25 cellular contexts compared by ENCODE assay signal in genomic region chr15:56454841-56455240, GRCh38. TPM values are rescaled to one million over a fixed set of nuclear protein-coding genes. Genes with fewer than 3 reads are reported as not detected.
"Had no signal": no experiment of that assay in that cellular context is flagged by ENCODE, and none has a peak within 500 bp of the region (broad histone marks: within the 10 kb centered on the region; RNA-seq: fewer than 3 reads in every experiment).

No MANE protein-coding gene starts in this region.

- H3K9me3 ChIP-seq: body of pancreas, left ventricle myocardium inferior, neutrophil, ovary, sigmoid colon, stomach, thyroid gland, upper lobe of left lung, vagina had no signal

- H3K27me3 ChIP-seq: body of pancreas, neutrophil, ovary, sigmoid colon, stomach, thyroid gland, upper lobe of left lung, vagina had no signal

- H3K4me3 ChIP-seq: body of pancreas, left ventricle myocardium inferior, lung, ovary, sigmoid colon, stomach, thyroid gland, upper lobe of left lung, vagina had no signal

- H3K27ac ChIP-seq: body of pancreas, left ventricle myocardium inferior, neutrophil, ovary, sigmoid colon, stomach, thyroid gland, upper lobe of left lung, vagina had no signal

- DNase-seq: activated B cell treated with CpG ODN at 0.5 μM for 24 hours; activated CD4-positive, alpha-beta T cell treated with anti-CD3 and anti-CD28 coated beads for 4 hours; activated CD4-positive, alpha-beta T cell treated with anti-CD3 and anti-CD28 coated beads, Interleukin-2, amount 50 U/mL, for 4 hours; activated naive CD4-positive, alpha-beta T cell treated with Interleukin-2 at 50 U/mL for 16 hours; activated T-cell treated with anti-CD3 and anti-CD28 coated beads for 4 hours; activated T-cell treated with anti-CD3 and anti-CD28 coated beads, Interleukin-2, amount 50 U/mL, for 72 hours; anterior cingulate cortex; body of pancreas; effector CD8-positive, alpha-beta T cell; erythroblast; foreskin fibroblast; left ventricle myocardium inferior; ovary; retina; sigmoid colon; small intestine; stimulated activated CD4-positive, alpha-beta T cell treated with anti-CD3 and anti-CD28 coated beads, Interleukin-2, amount 100 ng/mL, for 24 hours; stimulated activated naive B cell treated with anti-CD40 and anti-IgM and Interleukin-4, amounts not matched to agents 10 μg/mL and 1 μg/mL and 100 μg/mL, for 72 hours; stomach; T-cell; thyroid gland; upper lobe of left lung had no signal

- ATAC-seq: activated T-cell treated with anti-CD3 and anti-CD28 coated beads, Interleukin-2, amount 50 U/mL, for 72 hours; body of pancreas; stimulated activated naive B cell treated with anti-CD40 and anti-IgM and Interleukin-4, amounts not matched to agents 10 μg/mL and 1 μg/mL and 100 μg/mL, for 72 hours; T-cell had no signal

- H3K4me1 ChIP-seq: body of pancreas, left ventricle myocardium inferior, sigmoid colon, stomach, thyroid gland, upper lobe of left lung, vagina had no signal

- H3K36me3 ChIP-seq: left ventricle myocardium inferior, neutrophil, ovary, sigmoid colon, stomach, thyroid gland, upper lobe of left lung, vagina had no signal

RNA-seq across cellular contexts. Expression of gene MNS1, which starts 10.1 kb away (rescaled TPM):
- total RNA-seq: T-cell had no signal
